In the genomic region with DNA sequence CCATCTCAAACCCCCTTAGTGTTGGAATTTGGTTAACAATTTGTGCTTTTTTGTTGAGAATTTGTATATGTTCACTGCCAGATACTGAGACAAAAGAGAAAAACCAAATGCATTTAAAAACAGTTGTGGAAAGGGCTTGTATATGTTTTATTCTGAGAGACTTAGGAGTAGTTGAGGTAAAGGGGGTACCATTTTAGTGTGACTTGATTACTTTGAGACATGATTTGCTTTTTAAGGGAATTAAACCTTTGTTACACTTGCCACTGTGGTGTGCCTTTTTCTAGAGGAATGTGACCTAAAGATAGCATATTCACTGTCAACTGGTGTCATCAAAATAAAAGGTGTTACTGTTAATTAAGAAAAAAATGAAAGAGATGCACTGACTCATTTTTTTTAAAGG, we compare ENCODE assay signal across 1 cellular context.
TF ChIP-seq lines count a peak whose summit lies in the region.

No MANE protein-coding gene starts in this region.

TF ChIP-seq in endothelial cell of umbilical vein, 7 proteins besides CTCF, POLR2A, EP300 and RAD21:
- TF ChIP-seq FOS (IDR thresholded peaks at IDR 0.05; ENCODE audit: borderline replicate concordance, insufficient read depth, low read length) (no peak), GATA2 (IDR thresholded peaks at IDR 0.05; ENCODE audit: insufficient read depth, insufficient read length, low read depth, low read length) (no peak), JUN (IDR thresholded peaks at IDR 0.05; ENCODE audit: borderline replicate concordance, insufficient read depth, insufficient read length, low read depth) (no peak)
